In the genomic region with DNA sequence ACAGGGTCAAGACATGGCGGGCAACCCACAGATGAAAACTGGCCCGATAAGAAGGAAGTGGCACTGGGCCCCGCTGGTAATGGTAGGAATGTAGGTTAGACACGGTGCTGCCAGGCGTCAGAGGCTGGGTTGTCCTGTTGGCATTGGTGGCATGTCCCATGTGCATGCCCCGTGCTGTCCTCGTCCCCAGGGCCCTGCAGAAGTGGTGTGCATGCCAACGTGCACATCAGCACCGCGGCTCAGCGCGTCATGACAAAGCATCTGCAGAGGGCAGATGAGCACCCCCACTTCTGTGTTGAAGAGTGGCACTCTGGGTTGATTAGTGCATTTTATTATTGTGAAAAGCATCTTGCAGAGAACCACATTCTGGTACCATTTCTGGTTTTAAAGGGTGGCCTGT, we compare ENCODE assay signal across 30 cellular contexts.
"Had no signal": no experiment of that assay in that cellular context is flagged by ENCODE, and none has a peak within 500 bp of the region (broad histone marks: within the 10 kb centered on the region; RNA-seq: fewer than 3 reads in every experiment).

No MANE protein-coding gene starts in this region.

- ATAC-seq: gastrocnemius medialis; left colon; naive thymus-derived CD8-positive, alpha-beta T cell; psoas muscle; SK-N-SH treated with all-trans-retinoic acid at 6 μM for 48 hours; stimulated activated naive CD8-positive, alpha-beta T cell treated with anti-CD3 and anti-CD28 coated beads, Interleukin-15, Interleukin-2, amounts not matched to agents 100 U/mL and 50 U/mL, for 24 hours; T-helper 17 cell had no signal

- H3K4me3 ChIP-seq: ascending aorta, cardiac muscle cell, coronary artery, dorsolateral prefrontal cortex, gastrocnemius medialis, hepatocyte, ovary, psoas muscle, testis, transverse colon, uterus had no signal

- H3K36me3 ChIP-seq: ovary, uterus had no signal

- H3K27ac Mint-ChIP-seq: activated CD4-positive, alpha-beta memory T cell treated with anti-CD3 and anti-CD28 coated beads for 36 hours; activated CD4-positive, alpha-beta T cell treated with anti-CD3 and anti-CD28 coated beads, Interleukin-2, amount 10 ng/mL, durations not matched to agents 24 days and 14 days; activated naive CD8-positive, alpha-beta T cell; activated T-helper 2 cell treated with anti-CD3 and anti-CD28 coated beads, Interferon-gamma antibody, Interleukin-2, Interleukin-4, amounts not matched to agents 10 μg/mL and 5 μg/mL and 100 μg/mL, durations not matched to agents 14 hours and 24 hours and 36 hours; T-helper 17 cell had no signal

- H3K27me3 ChIP-seq: ascending aorta, cardiac muscle cell, dorsolateral prefrontal cortex, gastrocnemius medialis, hepatocyte, neutrophil, ovary, testis, transverse colon, uterus had no signal

- H3K9me3 ChIP-seq: ascending aorta, gastrocnemius medialis, neutrophil, ovary, psoas muscle, testis, transverse colon, uterus had no signal

- H3K4me1 Mint-ChIP-seq: activated CD4-positive, alpha-beta T cell treated with anti-CD3 and anti-CD28 coated beads, Interleukin-2, amount 10 ng/mL, durations not matched to agents 24 days and 14 days; brain; immature natural killer cell had no signal

- H3K4me1 ChIP-seq: ascending aorta, gastrocnemius medialis, psoas muscle, testis, transverse colon, uterus had no signal

- H3K27me3 Mint-ChIP-seq: activated CD4-positive, alpha-beta memory T cell treated with anti-CD3 and anti-CD28 coated beads for 36 hours; activated CD4-positive, alpha-beta T cell treated with anti-CD3 and anti-CD28 coated beads, Interleukin-2, amount 10 ng/mL, durations not matched to agents 24 days and 14 days; activated naive CD8-positive, alpha-beta T cell; brain; naive thymus-derived CD8-positive, alpha-beta T cell; T-helper 17 cell had no signal

- H3K36me3 Mint-ChIP-seq: activated naive CD8-positive, alpha-beta T cell had no signal

- H3K9me3 Mint-ChIP-seq: activated CD4-positive, alpha-beta memory T cell treated with anti-CD3 and anti-CD28 coated beads for 36 hours; activated CD4-positive, alpha-beta T cell treated with anti-CD3 and anti-CD28 coated beads, Interleukin-2, amount 10 ng/mL, durations not matched to agents 24 days and 14 days; activated T-helper 2 cell treated with anti-CD3 and anti-CD28 coated beads, Interferon-gamma antibody, Interleukin-2, Interleukin-4, amounts not matched to agents 10 μg/mL and 5 μg/mL and 100 μg/mL, durations not matched to agents 14 hours and 24 hours and 36 hours; brain; immature natural killer cell; naive thymus-derived CD8-positive, alpha-beta T cell had no signal

- DNase-seq: activated CD4-positive, alpha-beta memory T cell treated with anti-CD3 and anti-CD28 coated beads for 36 hours; activated CD4-positive, alpha-beta T cell treated with anti-CD3 and anti-CD28 coated beads, Interleukin-2, amount 10 ng/mL, durations not matched to agents 24 days and 14 days; activated CD8-positive, alpha-beta memory T cell treated with anti-CD3 and anti-CD28 coated beads, Interleukin-2, amount 50 U/mL, for 48 hours; activated T-cell treated with anti-CD3 and anti-CD28 coated beads, Interleukin-2, amount 50 U/mL, for 48 hours; effector memory CD4-positive, alpha-beta T cell; gastrocnemius medialis; immature natural killer cell; kidney; left colon; naive thymus-derived CD8-positive, alpha-beta T cell; stimulated activated CD4-positive, alpha-beta T cell treated with anti-CD3 and anti-CD28 coated beads, Interleukin-2, amount 100 ng/mL, for 48 hours; stimulated activated naive CD8-positive, alpha-beta T cell treated with anti-CD3 and anti-CD28 coated beads, Interleukin-15, Interleukin-2, amounts not matched to agents 100 U/mL and 50 U/mL, for 24 hours; T-helper 17 cell; T1000; testis; transverse colon; uterus; WERI-Rb-1 had no signal

- H3K4me3 Mint-ChIP-seq: activated CD4-positive, alpha-beta memory T cell treated with anti-CD3 and anti-CD28 coated beads for 36 hours; activated CD4-positive, alpha-beta T cell treated with anti-CD3 and anti-CD28 coated beads, Interleukin-2, amount 10 ng/mL, durations not matched to agents 24 days and 14 days; activated naive CD8-positive, alpha-beta T cell; brain; immature natural killer cell; naive thymus-derived CD8-positive, alpha-beta T cell; T-helper 17 cell had no signal

- H3K27ac ChIP-seq: ascending aorta, cardiac muscle cell, coronary artery, gastrocnemius medialis, hepatocyte, neutrophil, ovary, psoas muscle, testis, transverse colon, uterus, WERI-Rb-1 had no signal
